ENCODE assay signal across 9 cellular contexts in genomic region chrX:137428251-137428661, GRCh38.
DNase-seq lines count a peak whose midpoint lies in the region; ATAC-seq and TF ChIP-seq lines count a peak whose summit lies in the region.
"Had no signal": no experiment of that assay in that cellular context is flagged by ENCODE, and none has a peak within 500 bp of the region (broad histone marks: within the 10 kb centered on the region; RNA-seq: fewer than 3 reads in every experiment).

No MANE protein-coding gene starts in this region.

- no peak for DNase-seq in CD8-positive, alpha-beta T cell
- no peak for DNase-seq in Peyer's patch
- DNase-seq in fibroblast of mammary gland (ENCODE audit: low read depth), result no peak
- DNase-seq in osteocyte (ENCODE audit: extremely low spot score, unreplicated experiment), result no peak
- no peak for DNase-seq in mucosa of descending colon
- no peak for DNase-seq in NCI-H128 (lab: John Stamatoyannopoulos, UW; ENCODE audit: unreplicated experiment)
- DNase-seq in H4 (ENCODE audit: low spot score), result no peak

- H3K27me3 ChIP-seq in CD8-positive, alpha-beta T cell (ENCODE audit: insufficient read depth, low read length), result peaks cover 37% of the 10 kb centered on the region
- peaks cover 0 to 6% of the 10 kb centered on the region in 2 donors for H3K27me3 ChIP-seq in Peyer's patch

- H3K9me3 ChIP-seq in CD8-positive, alpha-beta T cell (ENCODE audit: low read length), result no peaks in the 10 kb centered on the region
- H3K9me3 ChIP-seq in Peyer's patch (no peaks in the 10 kb centered on the region), mucosa of descending colon (no peaks in the 10 kb centered on the region)

- H3K27ac ChIP-seq in CD8-positive, alpha-beta T cell (ENCODE audit: low read depth, low read length), result no peak overlapping the region
- H3K27ac ChIP-seq in Peyer's patch, result no peak overlapping the region

- POLR2A ChIA-PET in CD8-positive, alpha-beta T cell (lab: Charles Lee), result no interaction called here

- H3K36me3 Mint-ChIP-seq in CD8-positive, alpha-beta T cell, result no peaks in the 10 kb centered on the region
- H3K36me3 Mint-ChIP-seq in osteocyte (ENCODE audit: unreplicated experiment), result no peaks in the 10 kb centered on the region

- H3K9me3 Mint-ChIP-seq in CD8-positive, alpha-beta T cell, result peaks cover 4% of the 10 kb centered on the region
- peaks cover 16% of the 10 kb centered on the region for H3K9me3 Mint-ChIP-seq in osteocyte (ENCODE audit: unreplicated experiment)
- H3K9me3 Mint-ChIP-seq: T-helper 1 cell treated with Interleukin-12 subunit alpha and Interleukin-12 subunit beta and Interleukin-4 antibody, amounts not matched to agents 30 μg/mL and 1 μg/mL, for 36 hours had no signal

- no peak for TF ChIP-seq POLR2A in Peyer's patch (IDR thresholded peaks at IDR 0.05)

- peaks cover 18% of the 10 kb centered on the region for H3K4me1 ChIP-seq in CD8-positive, alpha-beta T cell (ENCODE audit: insufficient read depth, low read length)
- H3K4me1 ChIP-seq in Peyer's patch (no peaks in the 10 kb centered on the region), mucosa of descending colon (ENCODE audit: low read depth) (peaks cover 4% of the 10 kb centered on the region)

- TF ChIP-seq CTCF in CD8-positive, alpha-beta T cell (IDR thresholded peaks at IDR 0.05), result no peak
- TF ChIP-seq CTCF in Peyer's patch (IDR thresholded peaks at IDR 0.05), result no peak
- no peak for TF ChIP-seq CTCF in fibroblast of mammary gland (conservative IDR thresholded peaks at IDR 0.05; ENCODE audit: control insufficient read depth, insufficient read depth, low read depth, low read length)
- TF ChIP-seq CTCF in osteocyte (IDR thresholded peaks at IDR 0.05), result no peak
- TF ChIP-seq CTCF in mucosa of descending colon (IDR thresholded peaks at IDR 0.05), result no peak

- H3K27me3 Mint-ChIP-seq in CD8-positive, alpha-beta T cell (ENCODE audit: low read depth), result peaks cover 53% of the 10 kb centered on the region
- peaks cover 41% of the 10 kb centered on the region for H3K27me3 Mint-ChIP-seq in osteocyte (ENCODE audit: unreplicated experiment)

- intact Hi-C loops in CD8-positive, alpha-beta T cell (cut with DNase I, micrococcal nuclease), result no loop called here
- intact Hi-C loops in mucosa of descending colon (cut with DNase I, micrococcal nuclease), result no loop called here

- CTCF ChIA-PET in CD8-positive, alpha-beta T cell (lab: Charles Lee), result no interaction called here

- no peak for ATAC-seq in CD8-positive, alpha-beta T cell
- no peak for ATAC-seq in mucosa of descending colon
- ATAC-seq in GM21360 (IDR thresholded peaks at IDR 0.05; ENCODE audit: unreplicated experiment), result no peak

- no peaks in the 10 kb centered on the region for H3K36me3 ChIP-seq in CD8-positive, alpha-beta T cell (ENCODE audit: insufficient read depth, low read length)
- H3K36me3 ChIP-seq in Peyer's patch, result no peaks in the 10 kb centered on the region
- no peaks in the 10 kb centered on the region for H3K36me3 ChIP-seq in mucosa of descending colon (ENCODE audit: low read depth)

- peak overlapping the region; percentile 75 for H3K4me3 Mint-ChIP-seq in CD8-positive, alpha-beta T cell
- peak overlapping the region; percentile 74 for H3K4me3 Mint-ChIP-seq in osteocyte (ENCODE audit: unreplicated experiment)

- H3K4me3 ChIP-seq in CD8-positive, alpha-beta T cell (ENCODE audit: low read depth, low read length), result peak overlapping the region; percentile 50
- H3K4me3 ChIP-seq in Peyer's patch (peak overlapping the region; percentile 7 to 43 (median 34)), fibroblast of mammary gland (ENCODE audit: control insufficient read depth, low read depth, low read length) (peak overlapping the region; percentile 34), mucosa of descending colon (no peak overlapping the region)

- H3K27ac Mint-ChIP-seq in CD8-positive, alpha-beta T cell, result no peak overlapping the region
- no peak overlapping the region for H3K27ac Mint-ChIP-seq in osteocyte (ENCODE audit: unreplicated experiment)
- H3K27ac Mint-ChIP-seq: T-helper 1 cell treated with Interleukin-12 subunit alpha and Interleukin-12 subunit beta and Interleukin-4 antibody, amounts not matched to agents 30 μg/mL and 1 μg/mL, for 36 hours had no signal

- H3K4me1 Mint-ChIP-seq in CD8-positive, alpha-beta T cell (ENCODE audit: low read depth), result peaks cover 9% of the 10 kb centered on the region
- H3K4me1 Mint-ChIP-seq in osteocyte (ENCODE audit: unreplicated experiment), result no peaks in the 10 kb centered on the region
